Comparison of ENCODE assay signal across 8 cellular contexts in the genomic region with DNA sequence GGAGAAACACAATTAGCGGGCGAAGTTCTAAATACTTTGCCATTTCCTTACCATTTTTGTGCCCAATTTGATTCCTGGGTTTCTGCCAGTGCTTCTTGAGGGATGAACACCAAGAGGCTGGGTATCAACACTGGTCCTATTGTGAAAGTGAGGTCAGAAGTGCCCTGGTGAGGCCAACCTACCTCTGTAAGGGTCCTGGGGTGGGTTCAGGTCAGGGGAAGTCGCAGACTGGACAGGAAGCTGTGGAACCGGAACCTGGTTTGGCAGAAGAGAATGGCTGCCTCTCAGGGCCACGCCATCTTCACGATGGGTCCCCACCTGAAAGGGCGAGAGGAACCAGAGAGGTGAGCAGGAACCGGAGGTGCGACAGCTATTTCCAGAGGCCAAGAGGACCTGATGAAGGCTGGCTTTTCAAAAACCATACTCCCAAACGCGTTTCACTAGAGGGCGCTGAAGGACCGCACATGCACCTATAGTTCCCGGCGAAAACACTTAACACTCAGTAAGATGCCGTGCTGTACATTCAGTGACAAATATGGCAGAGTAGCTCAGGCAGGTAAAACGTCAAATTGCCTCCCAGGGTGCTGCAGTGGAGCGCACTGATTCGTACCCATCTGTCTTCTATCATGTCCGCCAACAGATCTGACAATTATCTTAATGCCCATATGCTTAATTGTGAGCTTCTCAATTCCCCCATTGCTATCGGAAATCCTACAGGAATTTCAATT.
DNase-seq lines count a peak whose midpoint lies in the region; ATAC-seq and TF ChIP-seq lines count a peak whose summit lies in the region.

No MANE protein-coding gene starts in this region.

- H3K9me3 ChIP-seq in NT2/D1 (ENCODE audit: insufficient read depth, low read length), result no peaks in the 10 kb centered on the region
- no peaks in the 10 kb centered on the region for H3K9me3 ChIP-seq in tibial artery

- in situ Hi-C loops in KBM-7 (cut with MboI; ENCODE audit: low pct_unique_long_range_greater_than_20kb, low sequenced_read_pairs), result no loop called here

- no peaks in the 10 kb centered on the region for H3K4me1 ChIP-seq in NT2/D1 (ENCODE audit: insufficient read depth, insufficient read length)
- peaks cover 0 to 17% (median 2%) of the 10 kb centered on the region in 4 donors for H3K4me1 ChIP-seq in tibial artery

- TF ChIP-seq CTCF in omental fat pad (IDR thresholded peaks at IDR 0.05) (peak in 1 of 3 donors; percentile 74), tibial artery (IDR thresholded peaks at IDR 0.05) (peak; percentile 71 to 79)

- no peak overlapping the region for H3K4me3 Mint-ChIP-seq in activated T-cell treated with anti-CD3 and anti-CD28 coated beads, Interleukin-2, amount 50 U/mL, for 72 hours

- H3K36me3 ChIP-seq in NT2/D1 (ENCODE audit: insufficient read depth, insufficient read length, low read length), result peaks cover 8% of the 10 kb centered on the region
- H3K36me3 ChIP-seq in tibial artery, result peaks cover 20 to 38% (median 24%) of the 10 kb centered on the region in 3 donors

- H3K4me3 ChIP-seq in NT2/D1 (ENCODE audit: insufficient read length, low read depth) (no peak overlapping the region), tibial artery (peak overlapping the region in 1 of 2 donors; percentile 23)

- no peaks in the 10 kb centered on the region for H3K36me3 Mint-ChIP-seq in activated T-cell treated with anti-CD3 and anti-CD28 coated beads, Interleukin-2, amount 50 U/mL, for 72 hours (ENCODE audit: insufficient read depth in 2 of 2)

- peak; percentile 78 for ATAC-seq in GM21786 (IDR thresholded peaks at IDR 0.05; ENCODE audit: unreplicated experiment)
- ATAC-seq in activated T-cell treated with anti-CD3 and anti-CD28 coated beads, Interleukin-2, amount 50 U/mL, for 72 hours (replicated peaks in 1 of 2), result peak; percentile 76 to 81
- peak; percentile 66 for ATAC-seq in omental fat pad (ENCODE audit: low FRiP score)

- intact Hi-C loops in tibial artery (cut with DNase I; ENCODE audit: low total_unique reads), result loop anchor here (5.0 to 10.0 kb wide), 2 partner anchors 103 to 550 kb away; no protein-coding TSS in a partner anchor

- no peak overlapping the region for H3K27ac ChIP-seq in tibial artery

- H3K27ac Mint-ChIP-seq in activated T-cell treated with anti-CD3 and anti-CD28 coated beads, Interleukin-2, amount 50 U/mL, for 72 hours, result no peak overlapping the region

- H3K9me3 Mint-ChIP-seq in activated T-cell treated with anti-CD3 and anti-CD28 coated beads, Interleukin-2, amount 50 U/mL, for 72 hours, result no peaks in the 10 kb centered on the region

- H3K27me3 ChIP-seq in NT2/D1 (ENCODE audit: insufficient read depth, insufficient read length), result no peaks in the 10 kb centered on the region
- no peaks in the 10 kb centered on the region for H3K27me3 ChIP-seq in tibial artery

- no peak overlapping the region for H3K9ac ChIP-seq in NT2/D1 (ENCODE audit: insufficient read length, low read depth)

- no peaks in the 10 kb centered on the region for H3K27me3 Mint-ChIP-seq in activated T-cell treated with anti-CD3 and anti-CD28 coated beads, Interleukin-2, amount 50 U/mL, for 72 hours (ENCODE audit: low read depth)

- no peaks in the 10 kb centered on the region for H3K4me1 Mint-ChIP-seq in activated T-cell treated with anti-CD3 and anti-CD28 coated beads, Interleukin-2, amount 50 U/mL, for 72 hours (ENCODE audit: low read depth)

- DNase-seq in Daoy (ENCODE audit: low read depth), result peak; percentile 67
- peak; percentile 86 for DNase-seq in KBM-7
- peak; percentile 57 for DNase-seq in NT2/D1 (ENCODE audit: low read depth, low spot score)
- peak; percentile 65 to 71 for DNase-seq in activated T-cell treated with anti-CD3 and anti-CD28 coated beads, Interleukin-2, amount 50 U/mL, for 72 hours
- peak; percentile 56 for DNase-seq in foreskin melanocyte
- DNase-seq in omental fat pad (ENCODE audit: low spot score), result peak; percentile 87
- peak; percentile 78 to 79 for DNase-seq in tibial artery
